In genomic region chr12:96606646-96607045, GRCh38 we compare ENCODE assay signal across 19 cellular contexts.
DNase-seq lines count a peak whose midpoint lies in the region; ATAC-seq and TF ChIP-seq lines count a peak whose summit lies in the region.
"Had no signal": no experiment of that assay in that cellular context is flagged by ENCODE, and none has a peak within 500 bp of the region (broad histone marks: within the 10 kb centered on the region; RNA-seq: fewer than 3 reads in every experiment).

No MANE protein-coding gene starts in this region.

- intact Hi-C loops in HCT116 (cut with micrococcal nuclease), result no loop called here

- H3K4me1 Mint-ChIP-seq in neural crest cell, result peaks cover 18% of the 10 kb centered on the region
- H3K4me1 Mint-ChIP-seq in WTC11, result no peaks in the 10 kb centered on the region
- H3K4me1 Mint-ChIP-seq: B cell; CD4-positive, CD25-positive, alpha-beta regulatory T cell had no signal

- ATAC-seq in HCT116, result no peak
- no peak for ATAC-seq in WTC11
- ATAC-seq: CD8-positive, alpha-beta T cell; GM12878 had no signal

- no peaks in the 10 kb centered on the region for H4K20me1 ChIP-seq in HCT116 (ENCODE audit: insufficient read depth)
- H4K20me1 ChIP-seq: BLaER1 had no signal

- no peaks in the 10 kb centered on the region for H3K27me3 Mint-ChIP-seq in neural crest cell (ENCODE audit: low read depth)
- H3K27me3 Mint-ChIP-seq in WTC11 (ENCODE audit: low read depth), result no peaks in the 10 kb centered on the region; the same call in 1 of the 2 replicates

- no peaks in the 10 kb centered on the region for H3K79me2 ChIP-seq in HCT116 (ENCODE audit: insufficient read depth, low read length)

- no peak for DNase-seq in HCT116 (ENCODE audit: low read depth, low spot score)
- peak; percentile 36 for DNase-seq in kidney tubule cell (ENCODE audit: low spot score)
- DNase-seq in neural crest cell (ENCODE audit: low read depth, low spot score), result no peak
- DNase-seq in iPS-NIHi7 (ENCODE audit: extremely low spot score), result no peak
- no peak for DNase-seq in WTC11 (ENCODE audit: low spot score)
- no peak for DNase-seq in NCI-H774 (lab: John Stamatoyannopoulos, UW)
- no peak for DNase-seq in NCI-H1105 treated with DMSO at 0.1 percent for 48 hours (lab: John Stamatoyannopoulos, UW)
- DNase-seq: CD4-positive, CD25-positive, alpha-beta regulatory T cell; CD8-positive, alpha-beta T cell; DMS 273 treated with DMSO at 0.1 percent for 48 hours; DMS79; EL; GDM1; GOT3 had no signal

- POLR2A ChIA-PET in HCT116 (lab: Charles Lee) (no interaction called here), WTC11 (lab: Charles Lee) (no interaction called here)

- H3K36me3 Mint-ChIP-seq in neural crest cell (ENCODE audit: low read depth), result peaks cover 21% of the 10 kb centered on the region
- H3K36me3 Mint-ChIP-seq in WTC11, result peaks cover 21% of the 10 kb centered on the region
- H3K36me3 Mint-ChIP-seq: CD8-positive, alpha-beta T cell had no signal

- H3K4me2 ChIP-seq in HCT116 (ENCODE audit: low read length), result no peak overlapping the region
- H3K4me2 ChIP-seq: BLaER1 had no signal

- no peaks in the 10 kb centered on the region for H3K9me2 ChIP-seq in HCT116 (ENCODE audit: insufficient read depth)

- H3K9me3 Mint-ChIP-seq in neural crest cell, result peaks cover 13% of the 10 kb centered on the region
- H3K9me3 Mint-ChIP-seq in WTC11, result peaks cover 50% of the 10 kb centered on the region
- H3K9me3 Mint-ChIP-seq: CD8-positive, alpha-beta T cell had no signal

- peaks cover 43% of the 10 kb centered on the region for H3K27me3 ChIP-seq in HCT116 (ENCODE audit: insufficient read depth, low read length)
- H3K27me3 ChIP-seq: BLaER1 had no signal

- no peaks in the 10 kb centered on the region for H3K4me1 ChIP-seq in HCT116 (ENCODE audit: control insufficient read depth in 1 of 2, insufficient read depth in 2 of 2, low read length in 2 of 2)
- H3K4me1 ChIP-seq: BLaER1, HAP-1 had no signal

- peak overlapping the region; percentile 87 for H3K27ac Mint-ChIP-seq in neural crest cell (ENCODE audit: unreplicated experiment)
- no peak overlapping the region for H3K27ac Mint-ChIP-seq in WTC11
- H3K27ac Mint-ChIP-seq: B cell; CD4-positive, CD25-positive, alpha-beta regulatory T cell; CD8-positive, alpha-beta T cell had no signal

- no peak overlapping the region for H3K4me3 ChIP-seq in HCT116 (replicated peaks in 1 of 2; ENCODE audit: low read depth in 1 of 2, low read length in 2 of 2)
- H3K4me3 ChIP-seq: BLaER1, GM12878, HAP-1 had no signal

- no peak for TF ChIP-seq POLR2A in HCT116 (IDR thresholded peaks at IDR 0.05; ENCODE audit: borderline replicate concordance, extremely low read depth, insufficient read depth, insufficient read length)

- RAD21 ChIA-PET in HCT116 (lab: Charles Lee; ENCODE audit: low non-redundant PET in 1 of 2, low total read pairs in 2 of 2, uncharacterized antibody in 2 of 2, unreplicated experiment in 2 of 2), result no interaction called here

- no peaks in the 10 kb centered on the region for H3K36me3 ChIP-seq in HCT116 (ENCODE audit: control insufficient read depth in 1 of 2, insufficient read depth in 2 of 2, low read length in 2 of 2)
- H3K36me3 ChIP-seq: BLaER1, HAP-1 had no signal

- H3K4me3 Mint-ChIP-seq in neural crest cell (no peak overlapping the region), WTC11 (no peak overlapping the region)
- H3K4me3 Mint-ChIP-seq: B cell; CD4-positive, CD25-positive, alpha-beta regulatory T cell; CD8-positive, alpha-beta T cell had no signal

- CTCF ChIA-PET in HCT116 (lab: Charles Lee), result no interaction called here
- CTCF ChIA-PET in WTC11 (lab: Charles Lee), result no interaction called here

- TF ChIP-seq CTCF in HCT116 (IDR thresholded peaks at IDR 0.05 in 2 of 3, conservative IDR thresholded peaks at IDR 0.05 in 1 of 3; ENCODE audit: borderline replicate concordance in 1 of 3, insufficient read depth in 1 of 3, low read depth in 2 of 3, low read length in 2 of 3), result no peak
- TF ChIP-seq CTCF in neural crest cell (conservative IDR thresholded peaks at IDR 0.05), result no peak
- no peak for TF ChIP-seq CTCF in WTC11 (IDR thresholded peaks at IDR 0.05)

- H3K9me3 ChIP-seq in HCT116 (ENCODE audit: control insufficient read depth in 1 of 2, insufficient read depth in 1 of 2, low read depth in 1 of 2, low read length in 2 of 2), result no peaks in the 10 kb centered on the region
- H3K9me3 ChIP-seq: HAP-1 had no signal

- TF ChIP-seq RAD21 in HCT116 (IDR thresholded peaks at IDR 0.05; ENCODE audit: low read depth), result no peak

- no peak overlapping the region for H2AFZ ChIP-seq in HCT116 (ENCODE audit: low read depth, low read length, poor library complexity, severe bottlenecking)

- no peak overlapping the region for H3K27ac ChIP-seq in HCT116 (ENCODE audit: low read depth, low read length)
- H3K27ac ChIP-seq: BLaER1, C4-2B had no signal

- H3K9ac ChIP-seq in HCT116 (ENCODE audit: low read length), result no peak overlapping the region
- H3K9ac ChIP-seq: BLaER1 had no signal

- BruUV-seq in HCT116 (replicated peaks; lab: Mats Ljungman, UMichigan), result no TSS peak

TF ChIP-seq in HCT116, 20 proteins besides CTCF, POLR2A, EP300 and RAD21:
- TF ChIP-seq SP1 (IDR thresholded peaks at IDR 0.05; ENCODE audit: low read depth) (no peak), EZH2phosphoT487 (IDR thresholded peaks at IDR 0.05; ENCODE audit: borderline replicate concordance) (0 out of 2 replicates have a peak, but pooled peaks have one; percentile 37)
TF ChIP-seq in HCT116: peak in this region for 1.

TF ChIP-seq in WTC11, 78 proteins besides CTCF, POLR2A, EP300 and RAD21 (continues in another document):
- TF ChIP-seq NFYB (CRISPR knock-in tag; conservative IDR thresholded peaks at IDR 0.05; ENCODE audit: low read depth) (no peak), ZNF219 (CRISPR knock-in tag; IDR thresholded peaks at IDR 0.05; ENCODE audit: borderline replicate concordance) (no peak), RORB (CRISPR knock-in tag; IDR thresholded peaks at IDR 0.05) (no peak), EMX1 (CRISPR knock-in tag; IDR thresholded peaks at IDR 0.05) (no peak), TEAD1 (CRISPR knock-in tag; IDR thresholded peaks at IDR 0.05) (no peak)
- TF ChIP-seq, protein P1, sequence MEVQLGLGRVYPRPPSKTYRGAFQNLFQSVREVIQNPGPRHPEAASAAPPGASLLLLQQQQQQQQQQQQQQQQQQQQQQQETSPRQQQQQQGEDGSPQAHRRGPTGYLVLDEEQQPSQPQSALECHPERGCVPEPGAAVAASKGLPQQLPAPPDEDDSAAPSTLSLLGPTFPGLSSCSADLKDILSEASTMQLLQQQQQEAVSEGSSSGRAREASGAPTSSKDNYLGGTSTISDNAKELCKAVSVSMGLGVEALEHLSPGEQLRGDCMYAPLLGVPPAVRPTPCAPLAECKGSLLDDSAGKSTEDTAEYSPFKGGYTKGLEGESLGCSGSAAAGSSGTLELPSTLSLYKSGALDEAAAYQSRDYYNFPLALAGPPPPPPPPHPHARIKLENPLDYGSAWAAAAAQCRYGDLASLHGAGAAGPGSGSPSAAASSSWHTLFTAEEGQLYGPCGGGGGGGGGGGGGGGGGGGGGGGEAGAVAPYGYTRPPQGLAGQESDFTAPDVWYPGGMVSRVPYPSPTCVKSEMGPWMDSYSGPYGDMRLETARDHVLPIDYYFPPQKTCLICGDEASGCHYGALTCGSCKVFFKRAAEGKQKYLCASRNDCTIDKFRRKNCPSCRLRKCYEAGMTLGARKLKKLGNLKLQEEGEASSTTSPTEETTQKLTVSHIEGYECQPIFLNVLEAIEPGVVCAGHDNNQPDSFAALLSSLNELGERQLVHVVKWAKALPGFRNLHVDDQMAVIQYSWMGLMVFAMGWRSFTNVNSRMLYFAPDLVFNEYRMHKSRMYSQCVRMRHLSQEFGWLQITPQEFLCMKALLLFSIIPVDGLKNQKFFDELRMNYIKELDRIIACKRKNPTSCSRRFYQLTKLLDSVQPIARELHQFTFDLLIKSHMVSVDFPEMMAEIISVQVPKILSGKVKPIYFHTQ (CRISPR knock-in tag; IDR thresholded peaks at IDR 0.05), result no peak
- TF ChIP-seq, protein P2, sequence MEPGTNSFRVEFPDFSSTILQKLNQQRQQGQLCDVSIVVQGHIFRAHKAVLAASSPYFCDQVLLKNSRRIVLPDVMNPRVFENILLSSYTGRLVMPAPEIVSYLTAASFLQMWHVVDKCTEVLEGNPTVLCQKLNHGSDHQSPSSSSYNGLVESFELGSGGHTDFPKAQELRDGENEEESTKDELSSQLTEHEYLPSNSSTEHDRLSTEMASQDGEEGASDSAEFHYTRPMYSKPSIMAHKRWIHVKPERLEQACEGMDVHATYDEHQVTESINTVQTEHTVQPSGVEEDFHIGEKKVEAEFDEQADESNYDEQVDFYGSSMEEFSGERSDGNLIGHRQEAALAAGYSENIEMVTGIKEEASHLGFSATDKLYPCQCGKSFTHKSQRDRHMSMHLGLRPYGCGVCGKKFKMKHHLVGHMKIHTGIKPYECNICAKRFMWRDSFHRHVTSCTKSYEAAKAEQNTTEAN (CRISPR knock-in tag; IDR thresholded peaks at IDR 0.05), result no peak
- TF ChIP-seq, protein P3, sequence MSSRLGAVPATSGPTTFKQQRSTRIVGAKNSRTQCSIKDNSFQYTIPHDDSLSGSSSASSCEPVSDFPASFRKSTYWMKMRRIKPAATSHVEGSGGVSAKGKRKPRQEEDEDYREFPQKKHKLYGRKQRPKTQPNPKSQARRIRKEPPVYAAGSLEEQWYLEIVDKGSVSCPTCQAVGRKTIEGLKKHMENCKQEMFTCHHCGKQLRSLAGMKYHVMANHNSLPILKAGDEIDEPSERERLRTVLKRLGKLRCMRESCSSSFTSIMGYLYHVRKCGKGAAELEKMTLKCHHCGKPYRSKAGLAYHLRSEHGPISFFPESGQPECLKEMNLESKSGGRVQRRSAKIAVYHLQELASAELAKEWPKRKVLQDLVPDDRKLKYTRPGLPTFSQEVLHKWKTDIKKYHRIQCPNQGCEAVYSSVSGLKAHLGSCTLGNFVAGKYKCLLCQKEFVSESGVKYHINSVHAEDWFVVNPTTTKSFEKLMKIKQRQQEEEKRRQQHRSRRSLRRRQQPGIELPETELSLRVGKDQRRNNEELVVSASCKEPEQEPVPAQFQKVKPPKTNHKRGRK (CRISPR knock-in tag; IDR thresholded peaks at IDR 0.05; ENCODE audit: borderline replicate concordance), result no peak
